18 cellular contexts compared by ENCODE assay signal in the genomic region with DNA sequence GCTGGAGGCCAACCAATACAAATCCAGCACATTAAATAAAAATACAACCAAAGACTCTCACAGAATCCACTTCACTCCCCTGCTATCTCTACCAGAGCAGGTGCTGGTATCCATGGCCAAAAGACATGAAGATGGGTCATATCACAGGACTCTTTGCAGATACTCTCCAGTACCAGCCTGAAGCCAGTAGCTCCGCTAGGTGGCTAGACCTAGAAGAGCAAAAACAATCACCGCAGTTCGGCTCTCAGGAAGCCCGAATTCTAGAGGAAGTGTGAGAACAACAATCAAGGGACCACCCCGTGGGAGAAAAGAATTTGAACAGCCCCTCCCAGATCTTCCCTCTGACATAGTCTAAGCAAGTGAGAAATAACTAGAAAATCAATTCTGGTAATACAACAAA. TPM values are rescaled to one million over a fixed set of nuclear protein-coding genes. Genes with fewer than 3 reads are reported as not detected.
"Had no signal": no experiment of that assay in that cellular context is flagged by ENCODE, and none has a peak within 500 bp of the region (broad histone marks: within the 10 kb centered on the region; RNA-seq: fewer than 3 reads in every experiment).

No MANE protein-coding gene starts in this region.

- H3K9me3 ChIP-seq: mucosa of descending colon, neutrophil, right lobe of liver, testis, upper lobe of right lung, vagina had no signal

- H3K36me3 ChIP-seq: neutrophil, right lobe of liver, tibial nerve, upper lobe of right lung, vagina had no signal

- DNase-seq: foreskin melanocyte; head of caudate nucleus; hippocampal formation; kidney glomerular epithelial cell; mucosa of descending colon; naive thymus-derived CD8-positive, alpha-beta T cell; psoas muscle; retina; right lobe of liver; stimulated activated CD4-positive, alpha-beta T cell treated with anti-CD3 and anti-CD28 coated beads, Interleukin-4, amount 100 ng/mL, for 1 hour; stimulated activated CD8-positive, alpha-beta memory T cell treated with anti-CD3 and anti-CD28 coated beads, Interleukin-4, amount 100 ng/mL, for 48 hours; stimulated activated naive CD8-positive, alpha-beta T cell treated with anti-CD3 and anti-CD28 coated beads, Interleukin-15, amount 100 ng/mL, for 72 hours; testis; upper lobe of right lung had no signal

- H3K27me3 ChIP-seq: neutrophil, right lobe of liver, testis, tibial nerve, upper lobe of right lung, vagina had no signal

- H3K4me1 ChIP-seq: psoas muscle, right lobe of liver, testis, tibial nerve, upper lobe of right lung, vagina had no signal

- ATAC-seq: mucosa of descending colon; naive thymus-derived CD8-positive, alpha-beta T cell; psoas muscle; right lobe of liver; stimulated activated memory B cell treated with anti-CD40 and anti-IgM and Interleukin-4, amounts not matched to agents 10 μg/mL and 1 μg/mL and 100 μg/mL, for 72 hours; stimulated activated naive CD8-positive, alpha-beta T cell treated with anti-CD3 and anti-CD28 coated beads, Interleukin-15, amount 100 ng/mL, for 72 hours; upper lobe of right lung had no signal

- H3K27ac ChIP-seq: neutrophil, psoas muscle, right lobe of liver, testis, tibial nerve, upper lobe of right lung, vagina had no signal

- H3K4me3 ChIP-seq: mucosa of descending colon, psoas muscle, right lobe of liver, testis, tibial nerve, upper lobe of right lung, vagina had no signal

RNA-seq across cellular contexts. Expression of gene RAB39B, which starts 50.0 kb away (rescaled TPM):
- total RNA-seq: psoas muscle had no signal
